ENCODE assay signal across 8 cellular contexts in genomic region chr1:15974855-15975254, GRCh38. TPM values are rescaled to one million over a fixed set of nuclear protein-coding genes. Genes with fewer than 3 reads are reported as not detected.
DNase-seq lines count a peak whose midpoint lies in the region; ATAC-seq and TF ChIP-seq lines count a peak whose summit lies in the region.

No MANE protein-coding gene starts in this region.

- ATAC-seq in HG02642 (IDR thresholded peaks at IDR 0.05; ENCODE audit: poor library complexity, unreplicated experiment): peak; percentile 30
- ATAC-seq in activated T-helper 17 cell treated with anti-CD3 and anti-CD28 coated beads, Interleukin-2, amount 50 U/mL, for 72 hours (replicated peaks): peak; percentile 64

- peak overlapping the region; percentile 96 for H3K27ac Mint-ChIP-seq in activated T-helper 17 cell treated with anti-CD3 and anti-CD28 coated beads, Interleukin-2, amount 50 U/mL, for 72 hours

- H3K4me3 ChIP-seq in thymus (ENCODE audit: low read length): peak overlapping the region; percentile 90

- H3K36me3 ChIP-seq in thymus (ENCODE audit: control insufficient read depth, insufficient read depth): peaks cover 10% of the 10 kb centered on the region

- H3K27ac ChIP-seq in thymus (ENCODE audit: low read depth): no peak overlapping the region

- peaks cover 6% of the 10 kb centered on the region for H3K4me1 ChIP-seq in thymus (ENCODE audit: control insufficient read depth, insufficient read depth, low read length)

- peaks cover 47% of the 10 kb centered on the region for H3K36me3 Mint-ChIP-seq in activated T-helper 17 cell treated with anti-CD3 and anti-CD28 coated beads, Interleukin-2, amount 50 U/mL, for 72 hours (ENCODE audit: low read depth)

- H3K4me3 Mint-ChIP-seq in activated T-helper 17 cell treated with anti-CD3 and anti-CD28 coated beads, Interleukin-2, amount 50 U/mL, for 72 hours: peak overlapping the region; percentile 94

- H3K9me3 ChIP-seq in thymus (ENCODE audit: control insufficient read depth): no peaks in the 10 kb centered on the region

- H3K27me3 ChIP-seq in thymus (ENCODE audit: control insufficient read depth, insufficient read depth): no peaks in the 10 kb centered on the region

- H3K27me3 Mint-ChIP-seq in activated T-helper 17 cell treated with anti-CD3 and anti-CD28 coated beads, Interleukin-2, amount 50 U/mL, for 72 hours: no peaks in the 10 kb centered on the region

- CTCF ChIA-PET in GM10248 (lab: Yijun Ruan, JAX): interaction anchor here (0.9 to 2.2 kb wide), 6 partner anchors 9 to 125 kb away, joined by 3 to 9 read pairs (median 5); no protein-coding TSS in a partner anchor

- no peak for TF ChIP-seq CTCF in GM10248 (IDR thresholded peaks at IDR 0.05; ENCODE audit: control extremely low read depth, extremely low read depth, low read depth, missing control alignments)

- no peaks in the 10 kb centered on the region for H3K9me3 Mint-ChIP-seq in activated T-helper 17 cell treated with anti-CD3 and anti-CD28 coated beads, Interleukin-2, amount 50 U/mL, for 72 hours

- peak; percentile 61 for DNase-seq in GM10248 (ENCODE audit: extremely low spot score)
- DNase-seq in kidney tubule cell (ENCODE audit: low spot score): peak; percentile 37
- no peak for DNase-seq in COLO668 (lab: John Stamatoyannopoulos, UW; ENCODE audit: unreplicated experiment)
- DNase-seq in kidney glomerular epithelial cell (lab: John Stamatoyannopoulos, UW): no peak
- no peak for DNase-seq in SHP77 treated with DMSO at 0.1 percent for 48 hours (lab: John Stamatoyannopoulos, UW)

- peaks cover 37% of the 10 kb centered on the region for H3K4me1 Mint-ChIP-seq in activated T-helper 17 cell treated with anti-CD3 and anti-CD28 coated beads, Interleukin-2, amount 50 U/mL, for 72 hours

- WGBS in thymus: 89% methylated on average over 9 of the region's 9 CpGs

- POLR2A ChIA-PET in GM10248 (lab: Yijun Ruan, JAX): interaction anchor here (1.0 to 1.8 kb wide), 5 partner anchors 9 to 141 kb away, joined by 3 to 8 read pairs (median 4); no protein-coding TSS in a partner anchor

RNA-seq across cellular contexts. Expression of gene ZBTB17, which starts 1.0 kb away (rescaled TPM):
- 100 to 1,000 TPM in 1 of 2 donors, 10 to 100 TPM in 1; 62.0 to 135 TPM for total RNA-seq in activated T-helper 17 cell treated with anti-CD3 and anti-CD28 coated beads, Interleukin-2, amount 50 U/mL, for 72 hours
- 81.3 TPM for polyA plus RNA-seq in thymus

RNA-seq across cellular contexts. Expression of gene SRARP, which starts 29.2 kb away (rescaled TPM):
- total RNA-seq in activated T-helper 17 cell treated with anti-CD3 and anti-CD28 coated beads, Interleukin-2, amount 50 U/mL, for 72 hours: not detected
- 0.11 TPM for polyA plus RNA-seq in thymus

RNA-seq across cellular contexts. Expression of gene HSPB7, which starts 43.0 kb away (rescaled TPM):
- not detected for total RNA-seq in activated T-helper 17 cell treated with anti-CD3 and anti-CD28 coated beads, Interleukin-2, amount 50 U/mL, for 72 hours
- polyA plus RNA-seq in thymus: 9.5 TPM

RNA-seq across cellular contexts. Expression of gene CLCNKA, which starts 47.0 kb away (rescaled TPM):
- total RNA-seq in activated T-helper 17 cell treated with anti-CD3 and anti-CD28 coated beads, Interleukin-2, amount 50 U/mL, for 72 hours: under 1 TPM in 1 of 2 donors, not detected in 1; 0.40 TPM
- polyA plus RNA-seq in thymus: 0.30 TPM

Comparison
In these comparisons a context has a peak if more than half of its experiments do, and no peak if none do; other contexts are left out.
1. DNase-seq: peak in GM10248 (single experiment) and kidney tubule cell (single experiment); none in COLO668 (single experiment), kidney glomerular epithelial cell (single experiment) and SHP77 treated with DMSO at 0.1 percent for 48 hours (single experiment).